In the genomic region with DNA sequence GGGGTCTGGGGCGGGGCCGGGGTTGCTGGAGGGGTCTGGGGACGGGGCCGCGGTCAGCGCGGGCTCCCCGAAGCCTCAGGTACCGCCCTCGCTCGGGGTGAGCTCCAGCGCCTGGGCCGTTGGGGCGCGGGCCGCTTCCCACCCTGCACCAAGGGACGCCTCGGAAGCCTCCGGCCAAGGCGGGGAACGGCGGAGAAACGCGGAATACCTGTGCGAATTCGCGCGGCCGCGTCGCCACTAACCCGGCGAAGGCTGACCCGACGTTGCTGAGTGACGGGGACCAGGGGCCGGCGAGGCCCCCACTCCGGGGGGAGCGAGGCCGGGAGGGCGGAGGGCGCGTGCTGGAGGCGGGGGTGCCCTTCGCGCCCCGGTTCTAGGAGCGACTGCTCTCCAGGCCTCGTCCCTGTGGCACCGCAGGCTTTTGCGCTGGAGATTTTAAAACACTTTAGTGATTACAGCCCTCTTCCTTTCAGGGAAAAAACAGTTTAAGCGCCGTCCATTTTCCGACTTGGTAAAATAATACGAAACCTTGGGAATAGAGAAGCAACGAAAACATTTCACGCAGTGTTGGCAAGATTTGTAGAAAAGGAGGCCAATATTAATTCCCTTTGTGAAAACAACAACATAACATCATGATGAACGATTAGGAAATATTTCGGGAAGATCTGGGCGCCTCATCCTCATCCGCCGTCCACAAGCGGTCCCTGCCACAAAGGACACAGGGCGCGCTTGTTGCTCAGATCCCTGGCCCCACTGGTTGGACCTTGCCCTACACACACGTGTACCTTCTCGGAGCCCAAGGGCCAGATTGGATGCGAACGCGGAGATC, we compare ENCODE assay signal across 1 cellular context.
TF ChIP-seq lines count a peak whose summit lies in the region.

No MANE protein-coding gene starts in this region.

TF ChIP-seq in HepG2, 621 proteins besides CTCF, POLR2A, EP300 and RAD21 (continued from another document and continues in another):
- TF ChIP-seq, protein P1, sequence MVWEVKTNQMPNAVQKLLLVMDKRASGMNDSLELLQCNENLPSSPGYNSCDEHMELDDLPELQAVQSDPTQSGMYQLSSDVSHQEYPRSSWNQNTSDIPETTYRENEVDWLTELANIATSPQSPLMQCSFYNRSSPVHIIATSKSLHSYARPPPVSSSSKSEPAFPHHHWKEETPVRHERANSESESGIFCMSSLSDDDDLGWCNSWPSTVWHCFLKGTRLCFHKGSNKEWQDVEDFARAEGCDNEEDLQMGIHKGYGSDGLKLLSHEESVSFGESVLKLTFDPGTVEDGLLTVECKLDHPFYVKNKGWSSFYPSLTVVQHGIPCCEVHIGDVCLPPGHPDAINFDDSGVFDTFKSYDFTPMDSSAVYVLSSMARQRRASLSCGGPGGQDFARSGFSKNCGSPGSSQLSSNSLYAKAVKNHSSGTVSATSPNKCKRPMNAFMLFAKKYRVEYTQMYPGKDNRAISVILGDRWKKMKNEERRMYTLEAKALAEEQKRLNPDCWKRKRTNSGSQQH (CRISPR knock-in tag; IDR thresholded peaks at IDR 0.05; ENCODE audit: low read depth): peak; percentile 70; the same call in 1 of the 2 replicates
- TF ChIP-seq TP53 (CRISPR knock-in tag; conservative IDR thresholded peaks at IDR 0.05): 0 out of 2 replicates have a peak, but pooled peaks have one; percentile 54
- 0 out of 2 replicates have a peak, but pooled peaks have one; percentile 21 for TF ChIP-seq ARHGAP35 (CRISPR knock-in tag; IDR thresholded peaks at IDR 0.05; ENCODE audit: borderline replicate concordance)
- TF ChIP-seq NR2F6 (IDR thresholded peaks at IDR 0.05): peak; percentile 47; the same call in 1 of the 2 replicates
- peak; percentile 77 for TF ChIP-seq NR2F6 (CRISPR knock-in tag; IDR thresholded peaks at IDR 0.05)
- TF ChIP-seq, protein P2, sequence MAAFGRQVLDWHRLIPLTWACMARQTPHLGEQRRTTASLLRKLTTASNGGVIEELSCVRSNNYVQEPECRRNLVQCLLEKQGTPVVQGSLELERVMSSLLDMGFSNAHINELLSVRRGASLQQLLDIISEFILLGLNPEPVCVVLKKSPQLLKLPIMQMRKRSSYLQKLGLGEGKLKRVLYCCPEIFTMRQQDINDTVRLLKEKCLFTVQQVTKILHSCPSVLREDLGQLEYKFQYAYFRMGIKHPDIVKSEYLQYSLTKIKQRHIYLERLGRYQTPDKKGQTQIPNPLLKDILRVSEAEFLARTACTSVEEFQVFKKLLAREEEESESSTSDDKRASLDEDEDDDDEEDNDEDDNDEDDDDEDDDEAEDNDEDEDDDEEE (CRISPR knock-in tag; IDR thresholded peaks at IDR 0.05): no peak; the same call in none of the 2 replicates
- TF ChIP-seq, protein P3, sequence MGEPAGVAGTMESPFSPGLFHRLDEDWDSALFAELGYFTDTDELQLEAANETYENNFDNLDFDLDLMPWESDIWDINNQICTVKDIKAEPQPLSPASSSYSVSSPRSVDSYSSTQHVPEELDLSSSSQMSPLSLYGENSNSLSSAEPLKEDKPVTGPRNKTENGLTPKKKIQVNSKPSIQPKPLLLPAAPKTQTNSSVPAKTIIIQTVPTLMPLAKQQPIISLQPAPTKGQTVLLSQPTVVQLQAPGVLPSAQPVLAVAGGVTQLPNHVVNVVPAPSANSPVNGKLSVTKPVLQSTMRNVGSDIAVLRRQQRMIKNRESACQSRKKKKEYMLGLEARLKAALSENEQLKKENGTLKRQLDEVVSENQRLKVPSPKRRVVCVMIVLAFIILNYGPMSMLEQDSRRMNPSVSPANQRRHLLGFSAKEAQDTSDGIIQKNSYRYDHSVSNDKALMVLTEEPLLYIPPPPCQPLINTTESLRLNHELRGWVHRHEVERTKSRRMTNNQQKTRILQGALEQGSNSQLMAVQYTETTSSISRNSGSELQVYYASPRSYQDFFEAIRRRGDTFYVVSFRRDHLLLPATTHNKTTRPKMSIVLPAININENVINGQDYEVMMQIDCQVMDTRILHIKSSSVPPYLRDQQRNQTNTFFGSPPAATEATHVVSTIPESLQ (CRISPR knock-in tag; conservative IDR thresholded peaks at IDR 0.05): no peak
- TF ChIP-seq TFAP4 (IDR thresholded peaks at IDR 0.05; ENCODE audit: borderline replicate concordance, low read depth): 0 out of 2 replicates have a peak, but pooled peaks have one; percentile 45
- peak; percentile 96; the same call in 1 of the 2 replicates for TF ChIP-seq MXD4 (CRISPR knock-in tag; IDR thresholded peaks at IDR 0.05)
- no peak for TF ChIP-seq ZNF225 (CRISPR knock-in tag; IDR thresholded peaks at IDR 0.05)
- peak; percentile 54 for TF ChIP-seq GABPB1 (CRISPR knock-in tag; IDR thresholded peaks at IDR 0.05)
- peak; percentile 87 for TF ChIP-seq HOXA3 (CRISPR knock-in tag; IDR thresholded peaks at IDR 0.05)
- peak; percentile 96; the same call in 1 of the 2 replicates for TF ChIP-seq SMAD3 (CRISPR knock-in tag; IDR thresholded peaks at IDR 0.05)
- no peak for TF ChIP-seq ZSCAN30 (CRISPR knock-in tag; IDR thresholded peaks at IDR 0.05)
- TF ChIP-seq, protein P4, sequence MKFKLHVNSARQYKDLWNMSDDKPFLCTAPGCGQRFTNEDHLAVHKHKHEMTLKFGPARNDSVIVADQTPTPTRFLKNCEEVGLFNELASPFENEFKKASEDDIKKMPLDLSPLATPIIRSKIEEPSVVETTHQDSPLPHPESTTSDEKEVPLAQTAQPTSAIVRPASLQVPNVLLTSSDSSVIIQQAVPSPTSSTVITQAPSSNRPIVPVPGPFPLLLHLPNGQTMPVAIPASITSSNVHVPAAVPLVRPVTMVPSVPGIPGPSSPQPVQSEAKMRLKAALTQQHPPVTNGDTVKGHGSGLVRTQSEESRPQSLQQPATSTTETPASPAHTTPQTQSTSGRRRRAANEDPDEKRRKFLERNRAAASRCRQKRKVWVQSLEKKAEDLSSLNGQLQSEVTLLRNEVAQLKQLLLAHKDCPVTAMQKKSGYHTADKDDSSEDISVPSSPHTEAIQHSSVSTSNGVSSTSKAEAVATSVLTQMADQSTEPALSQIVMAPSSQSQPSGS (CRISPR knock-in tag; IDR thresholded peaks at IDR 0.05): peak; percentile 73
- TF ChIP-seq ZSCAN5A (CRISPR knock-in tag; IDR thresholded peaks at IDR 0.05; ENCODE audit: borderline replicate concordance): peak; percentile 23; the same call in 1 of the 2 replicates
- TF ChIP-seq, protein P5, sequence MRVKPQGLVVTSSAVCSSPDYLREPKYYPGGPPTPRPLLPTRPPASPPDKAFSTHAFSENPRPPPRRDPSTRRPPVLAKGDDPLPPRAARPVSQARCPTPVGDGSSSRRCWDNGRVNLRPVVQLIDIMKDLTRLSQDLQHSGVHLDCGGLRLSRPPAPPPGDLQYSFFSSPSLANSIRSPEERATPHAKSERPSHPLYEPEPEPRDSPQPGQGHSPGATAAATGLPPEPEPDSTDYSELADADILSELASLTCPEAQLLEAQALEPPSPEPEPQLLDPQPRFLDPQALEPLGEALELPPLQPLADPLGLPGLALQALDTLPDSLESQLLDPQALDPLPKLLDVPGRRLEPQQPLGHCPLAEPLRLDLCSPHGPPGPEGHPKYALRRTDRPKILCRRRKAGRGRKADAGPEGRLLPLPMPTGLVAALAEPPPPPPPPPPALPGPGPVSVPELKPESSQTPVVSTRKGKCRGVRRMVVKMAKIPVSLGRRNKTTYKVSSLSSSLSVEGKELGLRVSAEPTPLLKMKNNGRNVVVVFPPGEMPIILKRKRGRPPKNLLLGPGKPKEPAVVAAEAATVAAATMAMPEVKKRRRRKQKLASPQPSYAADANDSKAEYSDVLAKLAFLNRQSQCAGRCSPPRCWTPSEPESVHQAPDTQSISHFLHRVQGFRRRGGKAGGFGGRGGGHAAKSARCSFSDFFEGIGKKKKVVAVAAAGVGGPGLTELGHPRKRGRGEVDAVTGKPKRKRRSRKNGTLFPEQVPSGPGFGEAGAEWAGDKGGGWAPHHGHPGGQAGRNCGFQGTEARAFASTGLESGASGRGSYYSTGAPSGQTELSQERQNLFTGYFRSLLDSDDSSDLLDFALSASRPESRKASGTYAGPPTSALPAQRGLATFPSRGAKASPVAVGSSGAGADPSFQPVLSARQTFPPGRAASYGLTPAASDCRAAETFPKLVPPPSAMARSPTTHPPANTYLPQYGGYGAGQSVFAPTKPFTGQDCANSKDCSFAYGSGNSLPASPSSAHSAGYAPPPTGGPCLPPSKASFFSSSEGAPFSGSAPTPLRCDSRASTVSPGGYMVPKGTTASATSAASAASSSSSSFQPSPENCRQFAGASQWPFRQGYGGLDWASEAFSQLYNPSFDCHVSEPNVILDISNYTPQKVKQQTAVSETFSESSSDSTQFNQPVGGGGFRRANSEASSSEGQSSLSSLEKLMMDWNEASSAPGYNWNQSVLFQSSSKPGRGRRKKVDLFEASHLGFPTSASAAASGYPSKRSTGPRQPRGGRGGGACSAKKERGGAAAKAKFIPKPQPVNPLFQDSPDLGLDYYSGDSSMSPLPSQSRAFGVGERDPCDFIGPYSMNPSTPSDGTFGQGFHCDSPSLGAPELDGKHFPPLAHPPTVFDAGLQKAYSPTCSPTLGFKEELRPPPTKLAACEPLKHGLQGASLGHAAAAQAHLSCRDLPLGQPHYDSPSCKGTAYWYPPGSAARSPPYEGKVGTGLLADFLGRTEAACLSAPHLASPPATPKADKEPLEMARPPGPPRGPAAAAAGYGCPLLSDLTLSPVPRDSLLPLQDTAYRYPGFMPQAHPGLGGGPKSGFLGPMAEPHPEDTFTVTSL (CRISPR knock-in tag; IDR thresholded peaks at IDR 0.05; ENCODE audit: borderline replicate concordance): no peak; the same call in 1 of the 2 replicates
- peak; percentile 67; the same call in 1 of the 2 replicates for TF ChIP-seq CREM (IDR thresholded peaks at IDR 0.05)
- no peak for TF ChIP-seq CREM (CRISPR knock-in tag; IDR thresholded peaks at IDR 0.05)
- TF ChIP-seq, protein P6, sequence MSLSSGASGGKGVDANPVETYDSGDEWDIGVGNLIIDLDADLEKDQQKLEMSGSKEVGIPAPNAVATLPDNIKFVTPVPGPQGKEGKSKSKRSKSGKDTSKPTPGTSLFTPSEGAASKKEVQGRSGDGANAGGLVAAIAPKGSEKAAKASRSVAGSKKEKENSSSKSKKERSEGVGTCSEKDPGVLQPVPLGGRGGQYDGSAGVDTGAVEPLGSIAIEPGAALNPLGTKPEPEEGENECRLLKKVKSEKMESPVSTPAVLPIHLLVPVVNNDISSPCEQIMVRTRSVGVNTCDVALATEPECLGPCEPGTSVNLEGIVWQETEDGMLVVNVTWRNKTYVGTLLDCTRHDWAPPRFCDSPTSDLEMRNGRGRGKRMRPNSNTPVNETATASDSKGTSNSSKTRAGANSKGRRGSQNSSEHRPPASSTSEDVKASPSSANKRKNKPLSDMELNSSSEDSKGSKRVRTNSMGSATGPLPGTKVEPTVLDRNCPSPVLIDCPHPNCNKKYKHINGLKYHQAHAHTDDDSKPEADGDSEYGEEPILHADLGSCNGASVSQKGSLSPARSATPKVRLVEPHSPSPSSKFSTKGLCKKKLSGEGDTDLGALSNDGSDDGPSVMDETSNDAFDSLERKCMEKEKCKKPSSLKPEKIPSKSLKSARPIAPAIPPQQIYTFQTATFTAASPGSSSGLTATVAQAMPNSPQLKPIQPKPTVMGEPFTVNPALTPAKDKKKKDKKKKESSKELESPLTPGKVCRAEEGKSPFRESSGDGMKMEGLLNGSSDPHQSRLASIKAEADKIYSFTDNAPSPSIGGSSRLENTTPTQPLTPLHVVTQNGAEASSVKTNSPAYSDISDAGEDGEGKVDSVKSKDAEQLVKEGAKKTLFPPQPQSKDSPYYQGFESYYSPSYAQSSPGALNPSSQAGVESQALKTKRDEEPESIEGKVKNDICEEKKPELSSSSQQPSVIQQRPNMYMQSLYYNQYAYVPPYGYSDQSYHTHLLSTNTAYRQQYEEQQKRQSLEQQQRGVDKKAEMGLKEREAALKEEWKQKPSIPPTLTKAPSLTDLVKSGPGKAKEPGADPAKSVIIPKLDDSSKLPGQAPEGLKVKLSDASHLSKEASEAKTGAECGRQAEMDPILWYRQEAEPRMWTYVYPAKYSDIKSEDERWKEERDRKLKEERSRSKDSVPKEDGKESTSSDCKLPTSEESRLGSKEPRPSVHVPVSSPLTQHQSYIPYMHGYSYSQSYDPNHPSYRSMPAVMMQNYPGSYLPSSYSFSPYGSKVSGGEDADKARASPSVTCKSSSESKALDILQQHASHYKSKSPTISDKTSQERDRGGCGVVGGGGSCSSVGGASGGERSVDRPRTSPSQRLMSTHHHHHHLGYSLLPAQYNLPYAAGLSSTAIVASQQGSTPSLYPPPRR (CRISPR knock-in tag; IDR thresholded peaks at IDR 0.05; ENCODE audit: borderline replicate concordance): peak; percentile 81
- TF ChIP-seq, protein P7, sequence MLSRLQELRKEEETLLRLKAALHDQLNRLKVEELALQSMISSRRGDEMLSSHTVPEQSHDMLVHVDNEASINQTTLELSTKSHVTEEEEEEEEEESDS (CRISPR knock-in tag; IDR thresholded peaks at IDR 0.05; ENCODE audit: borderline replicate concordance): no peak
- peak; percentile 44; the same call in 1 of the 2 replicates for TF ChIP-seq ZNF775 (CRISPR knock-in tag; IDR thresholded peaks at IDR 0.05; ENCODE audit: borderline replicate concordance)
- TF ChIP-seq NFATC3 (CRISPR knock-in tag; IDR thresholded peaks at IDR 0.05): no peak
- peak; percentile 52 for TF ChIP-seq NR0B2 (CRISPR knock-in tag; IDR thresholded peaks at IDR 0.05)
- no peak for TF ChIP-seq SOX6 (IDR thresholded peaks at IDR 0.05)
- TF ChIP-seq SOX6 (CRISPR knock-in tag; IDR thresholded peaks at IDR 0.05): peak; percentile 91
- TF ChIP-seq KDM5B (CRISPR knock-in tag; IDR thresholded peaks at IDR 0.05; ENCODE audit: borderline replicate concordance): peak; percentile 46; the same call in 1 of the 2 replicates
- no peak for TF ChIP-seq GPN1 (CRISPR knock-in tag; IDR thresholded peaks at IDR 0.05; ENCODE audit: borderline replicate concordance)
- no peak for TF ChIP-seq SMC3 (IDR thresholded peaks at IDR 0.05; ENCODE audit: low read length)
- TF ChIP-seq SRSF9 (IDR thresholded peaks at IDR 0.05; ENCODE audit: borderline replicate concordance, insufficient read depth, low read depth, low read length, poor library complexity, severe bottlenecking): no peak
- TF ChIP-seq ZNF550 (CRISPR knock-in tag; IDR thresholded peaks at IDR 0.05; ENCODE audit: borderline replicate concordance): no peak
- TF ChIP-seq ZNF20 (CRISPR knock-in tag; IDR thresholded peaks at IDR 0.05): peak; percentile 83; the same call in 1 of the 2 replicates
- TF ChIP-seq U2AF2 (IDR thresholded peaks at IDR 0.05; ENCODE audit: low read depth, low read length): no peak
- 0 out of 2 replicates have a peak, but pooled peaks have one; percentile 47 for TF ChIP-seq SATB2 (CRISPR knock-in tag; IDR thresholded peaks at IDR 0.05)
